In the genomic region with DNA sequence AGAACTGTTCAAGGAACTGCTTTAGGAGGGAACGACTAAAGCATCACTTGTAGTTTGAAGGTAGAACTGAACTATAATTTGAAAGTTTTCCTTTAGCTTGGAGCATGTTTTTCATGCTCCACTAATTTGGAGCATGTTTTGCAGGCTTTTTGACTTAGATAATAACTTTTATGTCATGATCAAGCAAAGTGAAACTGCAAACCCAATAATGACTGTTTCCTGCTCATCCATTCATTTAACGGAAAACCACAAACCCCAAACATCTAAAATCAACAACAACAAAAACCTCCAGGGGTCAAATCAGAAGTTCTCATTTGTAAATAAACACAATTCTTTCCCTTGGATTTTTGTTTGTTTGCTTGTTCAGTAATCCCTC, we compare ENCODE assay signal across 16 cellular contexts. TPM values are rescaled to one million over a fixed set of nuclear protein-coding genes. Genes with fewer than 3 reads are reported as not detected.
A peak's percentile ranks its signal among the peaks of the same experiment; 100 is the strongest.
DNase-seq lines count a peak whose midpoint lies in the region; ATAC-seq, FAIRE-seq and TF ChIP-seq lines count a peak whose summit lies in the region.
"Had no signal": no experiment of that assay in that cellular context is flagged by ENCODE, and none has a peak within 500 bp of the region (broad histone marks: within the 10 kb centered on the region; RNA-seq: fewer than 3 reads in every experiment).

No MANE protein-coding gene starts in this region.

- peak overlapping the region; percentile 89 for H3K4me2 ChIP-seq in A549

- TF ChIP-seq EP300 in A549 (IDR thresholded peaks at IDR 0.05): no peak

- whole genome bisulfite sequencing in A549 (ENCODE audit: missing lambda C conversion rate): 25% methylated on average over 2 of the region's 2 CpGs

- no peaks in the 10 kb centered on the region for H3K36me3 ChIP-seq in SJCRH30
- H3K36me3 ChIP-seq: left lung, vagina had no signal

- peak overlapping the region; percentile 52; the same call in 2 of the 3 replicates for H3K4me3 ChIP-seq in A549
- peak overlapping the region; percentile 63 for H3K4me3 ChIP-seq in SJCRH30
- H3K4me3 ChIP-seq: left lung, vagina had no signal

- FAIRE-seq in A549 (lab: Jason Lieb, UNC) (no peak), GM12892 (lab: Jason Lieb, UNC) (no peak)

- TF ChIP-seq POLR2A in A549 (IDR thresholded peaks at IDR 0.05; ENCODE audit: low read length): no peak
- TF ChIP-seq POLR2A in GM12892 (IDR thresholded peaks at IDR 0.05; ENCODE audit: low read depth, low read length): no peak

- TF ChIP-seq RAD21 in A549 (conservative IDR thresholded peaks at IDR 0.05 in 1 of 2, IDR thresholded peaks at IDR 0.05 in 1 of 2): no peak

- H3K27me3 ChIP-seq in SJCRH30: no peaks in the 10 kb centered on the region

- DNase-seq in A549 (ENCODE audit: low read depth in 1 of 2, low spot score in 1 of 2): no peak
- DNase-seq in SJCRH30: no peak
- DNase-seq in left kidney (ENCODE audit: low read depth, low spot score): peak; percentile 26
- no peak for DNase-seq in posterior vena cava (ENCODE audit: low spot score)
- DNase-seq in left cardiac atrium: no peak
- no peak for DNase-seq in GM12892 (ENCODE audit: insufficient read length)
- DNase-seq in RKO (ENCODE audit: low spot score): no peak
- DNase-seq: amygdala; left lung; nucleus accumbens; stimulated activated CD4-positive, alpha-beta T cell treated with anti-CD3 and anti-CD28 coated beads, Interleukin-1b, Interleukin-23, amount 100 ng/mL, for 48 hours had no signal

- intact Hi-C loops in posterior vena cava (cut with DNase I): no loop called here
- intact Hi-C loops in left cardiac atrium (cut with DNase I): no loop called here

- no peak for TF ChIP-seq CTCF in A549 (IDR thresholded peaks at IDR 0.05)

- peak overlapping the region in 1 of 2 experiments; percentile 73; a peak in 1 of 6 replicates for H3K27ac ChIP-seq in A549
- H3K27ac ChIP-seq in SJCRH30: peak overlapping the region; percentile 86
- H3K27ac ChIP-seq: left lung, vagina had no signal

- CTCF ChIA-PET in A549 (lab: Yijun Ruan, JAX): interaction anchor here (0.8 to 1.7 kb wide), 4 partner anchors 13 to 350 kb away, joined by 3 to 11 read pairs (median 4); no protein-coding TSS in a partner anchor

- POLR2A ChIA-PET in A549 (lab: Yijun Ruan, JAX): no interaction called here

- ATAC-seq in A549 (no peak), GM18502 (IDR thresholded peaks at IDR 0.05; ENCODE audit: poor library complexity, unreplicated experiment) (peak; percentile 39), left cardiac atrium (no peak)
- ATAC-seq: left lung; stimulated activated memory B cell treated with anti-CD40 and anti-IgM and Interleukin-4, amounts not matched to agents 10 μg/mL and 1 μg/mL and 100 μg/mL, for 72 hours had no signal

- H3K9me3 ChIP-seq in A549 (no peaks in the 10 kb centered on the region), SJCRH30 (replicated peaks) (no peaks in the 10 kb centered on the region)
- H3K9me3 ChIP-seq: left lung, vagina had no signal

- H3K4me1 ChIP-seq in A549 (peaks cover 6% of the 10 kb centered on the region; the same call in 2 of the 3 replicates), SJCRH30 (peaks cover 6% of the 10 kb centered on the region; the same call in 1 of the 2 replicates)

TF ChIP-seq in A549, 52 proteins besides CTCF, POLR2A, EP300 and RAD21:
- TF ChIP-seq HEYL (CRISPR knock-in tag; IDR thresholded peaks at IDR 0.05): no peak
- no peak for TF ChIP-seq SREBF2 (IDR thresholded peaks at IDR 0.05)
- no peak for TF ChIP-seq FOSL2 (IDR thresholded peaks at IDR 0.05)
- TF ChIP-seq FOSL2 (CRISPR knock-in tag; IDR thresholded peaks at IDR 0.05): no peak
- TF ChIP-seq MAZ (IDR thresholded peaks at IDR 0.05; ENCODE audit: borderline replicate concordance, low read depth, low read length): no peak
- no peak for TF ChIP-seq POLR2AphosphoS2 (conservative IDR thresholded peaks at IDR 0.05; ENCODE audit: low read length)
- TF ChIP-seq, protein P1, sequence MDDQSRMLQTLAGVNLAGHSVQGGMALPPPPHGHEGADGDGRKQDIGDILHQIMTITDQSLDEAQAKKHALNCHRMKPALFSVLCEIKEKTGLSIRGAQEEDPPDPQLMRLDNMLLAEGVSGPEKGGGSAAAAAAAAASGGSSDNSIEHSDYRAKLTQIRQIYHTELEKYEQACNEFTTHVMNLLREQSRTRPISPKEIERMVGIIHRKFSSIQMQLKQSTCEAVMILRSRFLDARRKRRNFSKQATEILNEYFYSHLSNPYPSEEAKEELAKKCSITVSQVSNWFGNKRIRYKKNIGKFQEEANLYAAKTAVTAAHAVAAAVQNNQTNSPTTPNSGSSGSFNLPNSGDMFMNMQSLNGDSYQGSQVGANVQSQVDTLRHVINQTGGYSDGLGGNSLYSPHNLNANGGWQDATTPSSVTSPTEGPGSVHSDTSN (IDR thresholded peaks at IDR 0.05): no peak
- TF ChIP-seq USF2 (IDR thresholded peaks at IDR 0.05): no peak
- no peak for TF ChIP-seq ZC3H11A (IDR thresholded peaks at IDR 0.05)
- no peak for TF ChIP-seq CBX8 (IDR thresholded peaks at IDR 0.05)
- TF ChIP-seq HOXB13 (CRISPR knock-in tag; IDR thresholded peaks at IDR 0.05; ENCODE audit: low read depth): no peak
- no peak for TF ChIP-seq HDAC2 (IDR thresholded peaks at IDR 0.05)
- TF ChIP-seq FOSB (CRISPR knock-in tag; IDR thresholded peaks at IDR 0.05): no peak

RNA-seq across cellular contexts. Expression of gene SIM1, which starts 2.8 kb away (rescaled TPM):
- polyA plus RNA-seq in A549 (2011; rRNA removed): not detected in 2 replicates
- not detected in 2 replicates for polyA plus RNA-seq in A549 (2012; cell fraction: cytosol; rRNA removed)
- not detected in 2 replicates for polyA plus RNA-seq in A549 (2012; cell fraction: nucleus; rRNA removed)
- polyA plus RNA-seq in A549 (2017; fragmentation: RNase III; extraction: RNeasy Plus Mini Kit Qiagen cat#74134 plus additional on column Dnase treatment): not detected in 3 replicates
- not detected in 2 replicates for polyA minus RNA-seq in A549 (2011; rRNA and poly(A)+ RNA removed)
- total RNA-seq in SJCRH30 (2014; rRNA removed; shearing (Covaris generic)): 0.99 and 1.2 TPM in 2 replicates
- total RNA-seq in posterior vena cava: not detected
- total RNA-seq in left cardiac atrium: not detected
- polyA plus RNA-seq in GM12892 (2012; ENCODE audit: missing spikeins): not detected
- total RNA-seq: dermis microvascular lymphatic vessel endothelial cell, left lung, RPMI7951, vagina had no signal
